8 cellular contexts compared by ENCODE assay signal in genomic region chr2:70871398-70872211, GRCh38. TPM values are rescaled to one million over a fixed set of nuclear protein-coding genes. Genes with fewer than 3 reads are reported as not detected.
DNase-seq lines count a peak whose midpoint lies in the region; ATAC-seq, FAIRE-seq and TF ChIP-seq lines count a peak whose summit lies in the region.

No MANE protein-coding gene starts in this region.

- POLR2A ChIA-PET in OCI-LY7 (lab: Charles Lee) (interaction anchor here (1.2 kb wide), 1 partner anchor 54 kb away, joined by 3 read pairs; no protein-coding TSS in a partner anchor), endothelial cell of umbilical vein (lab: Charles Lee) (no interaction called here)

- H3K36me3 ChIP-seq in OCI-LY7 (ENCODE audit: insufficient read depth, low read length) (no peaks in the 10 kb centered on the region), endothelial cell of umbilical vein (ENCODE audit: control insufficient read depth in 2 of 2, extremely low read depth in 1 of 2, insufficient read depth in 2 of 2, low read length in 2 of 2) (no peaks in the 10 kb centered on the region)

- H3K4me1 ChIP-seq in OCI-LY7 (ENCODE audit: insufficient read depth, low read length, poor library complexity, severe bottlenecking) (no peaks in the 10 kb centered on the region), endothelial cell of umbilical vein (ENCODE audit: control insufficient read depth, extremely low read depth, insufficient read depth, low read length) (peaks cover 2% of the 10 kb centered on the region)

- H3K9me2 ChIP-seq in OCI-LY7 (ENCODE audit: insufficient read depth, low read length): no peaks in the 10 kb centered on the region

- DNase-seq in AG10803 (ENCODE audit: low read depth): peak; percentile 67
- peak; percentile 54 for DNase-seq in Jurkat, Clone E6-1 (ENCODE audit: low read depth, low spot score)
- DNase-seq in OCI-LY7 (ENCODE audit: low spot score): peak; percentile 60
- DNase-seq in activated CD8-positive, alpha-beta memory T cell treated with anti-CD3 and anti-CD28 coated beads, Interleukin-2, amount 50 U/mL, for 48 hours: peak; percentile 97
- peak; percentile 77 for DNase-seq in endothelial cell of umbilical vein (ENCODE audit: low read depth, low spot score)
- DNase-seq in myocyte (ENCODE audit: low read depth): peak; percentile 83
- peak; percentile 93 for DNase-seq in stimulated activated CD8-positive, alpha-beta memory T cell treated with anti-CD3 and anti-CD28 coated beads, Interleukin-4, amount 100 ng/mL, for 48 hours

- no peak overlapping the region; the same call in 1 of the 2 replicates for H3K4me3 ChIP-seq in AG10803 (ENCODE audit: low read length)
- no peak overlapping the region for H3K4me3 ChIP-seq in Jurkat, Clone E6-1 (ENCODE audit: low read length)
- no peak overlapping the region for H3K4me3 ChIP-seq in OCI-LY7 (ENCODE audit: low read depth, low read length, poor library complexity, severe bottlenecking)
- H3K4me3 ChIP-seq in endothelial cell of umbilical vein (replicated peaks in 1 of 3; ENCODE audit: insufficient read depth in 1 of 3, low read depth in 1 of 3, low read length in 3 of 3): no peak overlapping the region

- H3K79me2 ChIP-seq in OCI-LY7 (ENCODE audit: insufficient read depth, low read depth, low read length) (no peaks in the 10 kb centered on the region), endothelial cell of umbilical vein (ENCODE audit: control insufficient read depth, insufficient read depth, low read length) (no peaks in the 10 kb centered on the region)

- no peak overlapping the region for H2AFZ ChIP-seq in OCI-LY7 (ENCODE audit: low read length)
- peak overlapping the region; percentile 51 for H2AFZ ChIP-seq in endothelial cell of umbilical vein (ENCODE audit: low read depth, low read length)

- CTCF ChIA-PET in OCI-LY7 (lab: Charles Lee; ENCODE audit: unreplicated experiment): interaction anchor here (1.3 to 1.6 kb wide), 2 partner anchors 49 to 76 kb away, joined by 3 to 9 read pairs; no protein-coding TSS in a partner anchor
- CTCF ChIA-PET in endothelial cell of umbilical vein (lab: Charles Lee): interaction anchor here (0.6 to 11.8 kb wide), 26 partner anchors 8 to 567 kb away, joined by 3 to 328 read pairs (median 5); partner anchors contain the start of gene FIGLA

- no TSS peak for BruUV-seq in OCI-LY7 (replicated peaks; lab: Mats Ljungman, UMichigan)
- BruUV-seq in endothelial cell of umbilical vein (replicated peaks; lab: Mats Ljungman, UMichigan): no TSS peak

- ATAC-seq in GM19328 (IDR thresholded peaks at IDR 0.05; ENCODE audit: unreplicated experiment): peak; percentile 70

- no peaks in the 10 kb centered on the region for H3K9me3 ChIP-seq in OCI-LY7 (ENCODE audit: low read length)
- H3K9me3 ChIP-seq in endothelial cell of umbilical vein (replicated peaks; ENCODE audit: control insufficient read depth, insufficient read depth, low read length): no peaks in the 10 kb centered on the region

- no peak overlapping the region for H3K9ac ChIP-seq in endothelial cell of umbilical vein (replicated peaks; ENCODE audit: extremely low read depth, insufficient read depth, low read length)

- FAIRE-seq in endothelial cell of umbilical vein (lab: Jason Lieb, UNC): peak; percentile 93

- dilution Hi-C loops in endothelial cell of umbilical vein (cut with MboI; ENCODE audit: extremely low pct_ligation_motif_present, low sequenced_read_pairs): no loop called here

- H3K27me3 ChIP-seq in endothelial cell of umbilical vein (ENCODE audit: control insufficient read depth in 2 of 2, insufficient read depth in 2 of 2, low read length in 2 of 2): peaks cover 15 to 27% of the 10 kb centered on the region in 2 experiments

- H3K9me1 ChIP-seq in endothelial cell of umbilical vein (replicated peaks; ENCODE audit: control insufficient read depth, extremely low read depth, insufficient read depth, low read length): no peaks in the 10 kb centered on the region

- intact Hi-C loops in OCI-LY7 (cut with micrococcal nuclease; ENCODE audit: unreplicated experiment) (loop anchor here (1.0 kb wide), 1 partner anchor 77 kb away; no protein-coding TSS in a partner anchor), endothelial cell of umbilical vein (cut with micrococcal nuclease) (loop anchor here (1.0 kb wide), 4 partner anchors 49 to 106 kb away; no protein-coding TSS in a partner anchor)

- no peak overlapping the region for H3K4me2 ChIP-seq in OCI-LY7 (ENCODE audit: low read length)
- no peak overlapping the region for H3K4me2 ChIP-seq in endothelial cell of umbilical vein (ENCODE audit: insufficient read depth, low read length)

- H3K27ac ChIP-seq in OCI-LY7 (ENCODE audit: low read depth, low read length, poor library complexity, severe bottlenecking) (no peak overlapping the region), endothelial cell of umbilical vein (ENCODE audit: insufficient read depth, low read depth, low read length) (no peak overlapping the region)

- H4K20me1 ChIP-seq in OCI-LY7 (ENCODE audit: insufficient read depth, low read length): no peaks in the 10 kb centered on the region
- no peaks in the 10 kb centered on the region for H4K20me1 ChIP-seq in endothelial cell of umbilical vein (replicated peaks; ENCODE audit: control insufficient read depth, extremely low read depth, insufficient read depth, low read length)

- TF ChIP-seq CTCF in AG10803 (conservative IDR thresholded peaks at IDR 0.05; ENCODE audit: low read length) (peak; percentile 82), OCI-LY7 (conservative IDR thresholded peaks at IDR 0.05; ENCODE audit: low read length) (peak; percentile 83), endothelial cell of umbilical vein (IDR thresholded peaks at IDR 0.05; ENCODE audit: extremely low read depth in 1 of 2, insufficient read depth in 1 of 2, low read depth in 1 of 2, low read length in 2 of 2) (peak; percentile 95)

- no peak for TF ChIP-seq POLR2A in endothelial cell of umbilical vein (IDR thresholded peaks at IDR 0.05; ENCODE audit: low read depth, low read length)

TF ChIP-seq in endothelial cell of umbilical vein, 7 proteins besides CTCF, POLR2A, EP300 and RAD21:
- TF ChIP-seq EZH2 (IDR thresholded peaks at IDR 0.05; ENCODE audit: borderline replicate concordance, low read depth, low read length, severe bottlenecking) (peak; percentile 65), FOS (IDR thresholded peaks at IDR 0.05; ENCODE audit: borderline replicate concordance, insufficient read depth, low read length) (no peak)
TF ChIP-seq in endothelial cell of umbilical vein: peak in this region for 1.

RNA-seq across cellular contexts. Expression of gene VAX2, which starts 28.8 kb away (rescaled TPM):
- not detected for polyA plus RNA-seq in Jurkat, Clone E6-1 (2012; ENCODE audit: insufficient read depth, insufficient read length)
- not detected in 2 replicates for total RNA-seq in OCI-LY7 (2014; rRNA removed; shearing (Covaris generic))
- total RNA-seq in OCI-LY7 (2022) (not detected in 2 replicates), endothelial cell of umbilical vein (0.28 TPM in 1 of 2 replicates, not detected in the other), myocyte (16.4 and 24.0 TPM in 2 replicates)
- 0.57 and 0.89 TPM in 2 replicates for polyA plus RNA-seq in endothelial cell of umbilical vein
- polyA plus RNA-seq in endothelial cell of umbilical vein (2011; cell fraction: cytosol; rRNA removed): 0.21 and 0.25 TPM in 2 replicates
- polyA plus RNA-seq in endothelial cell of umbilical vein (2011; cell fraction: nucleus; rRNA removed): 0.95 and 1.2 TPM in 2 replicates
- polyA plus RNA-seq in endothelial cell of umbilical vein (2012): 0.51 and 2.0 TPM in 2 replicates
- polyA minus RNA-seq in endothelial cell of umbilical vein: 0.15 TPM in 1 of 2 replicates, not detected in the other
- polyA minus RNA-seq in endothelial cell of umbilical vein (2011; cell fraction: cytosol; rRNA and poly(A)+ RNA removed): not detected
- polyA minus RNA-seq in endothelial cell of umbilical vein (2011; cell fraction: nucleus; rRNA and poly(A)+ RNA removed): 0.38 and 0.67 TPM in 2 replicates
- 8.3 TPM for polyA plus RNA-seq in myocyte (2012)

RNA-seq across cellular contexts. Expression of gene CD207, which starts 36.0 kb away (rescaled TPM):
- not detected for polyA plus RNA-seq in Jurkat, Clone E6-1 (2012; ENCODE audit: insufficient read depth, insufficient read length)
- total RNA-seq in OCI-LY7 (2014; rRNA removed; shearing (Covaris generic)): not detected in 2 replicates
- total RNA-seq in OCI-LY7 (2022) (not detected in 2 replicates), endothelial cell of umbilical vein (not detected in 2 replicates), myocyte (0.26 TPM in 1 of 2 replicates, not detected in the other)
- polyA plus RNA-seq in endothelial cell of umbilical vein: not detected in 2 replicates
- polyA plus RNA-seq in endothelial cell of umbilical vein (2011; cell fraction: cytosol; rRNA removed): not detected in 2 replicates
- polyA plus RNA-seq in endothelial cell of umbilical vein (2011; cell fraction: nucleus; rRNA removed): 0.07 TPM in 1 of 2 replicates, not detected in the other
- polyA plus RNA-seq in endothelial cell of umbilical vein (2012): not detected in 2 replicates
- not detected in 2 replicates for polyA minus RNA-seq in endothelial cell of umbilical vein
- not detected for polyA minus RNA-seq in endothelial cell of umbilical vein (2011; cell fraction: cytosol; rRNA and poly(A)+ RNA removed)
- polyA minus RNA-seq in endothelial cell of umbilical vein (2011; cell fraction: nucleus; rRNA and poly(A)+ RNA removed): not detected in 2 replicates
- 0.05 TPM for polyA plus RNA-seq in myocyte (2012)

RNA-seq across cellular contexts. Expression of gene CLEC4F, which starts 51.2 kb away (rescaled TPM):
- not detected for polyA plus RNA-seq in Jurkat, Clone E6-1 (2012; ENCODE audit: insufficient read depth, insufficient read length)
- total RNA-seq in OCI-LY7 (2014; rRNA removed; shearing (Covaris generic)): not detected in 2 replicates
- total RNA-seq in OCI-LY7 (2022): not detected in 2 replicates
- not detected in 2 replicates for total RNA-seq in endothelial cell of umbilical vein
- polyA plus RNA-seq in endothelial cell of umbilical vein: not detected in 2 replicates
- polyA plus RNA-seq in endothelial cell of umbilical vein (2011; cell fraction: cytosol; rRNA removed): not detected in 2 replicates
- polyA plus RNA-seq in endothelial cell of umbilical vein (2011; cell fraction: nucleus; rRNA removed): 0.07 TPM in 1 of 2 replicates, not detected in the other
- not detected in 2 replicates for polyA plus RNA-seq in endothelial cell of umbilical vein (2012)
- not detected in 2 replicates for polyA minus RNA-seq in endothelial cell of umbilical vein
- polyA minus RNA-seq in endothelial cell of umbilical vein (2011; cell fraction: cytosol; rRNA and poly(A)+ RNA removed): not detected
- polyA minus RNA-seq in endothelial cell of umbilical vein (2011; cell fraction: nucleus; rRNA and poly(A)+ RNA removed): not detected in 2 replicates
- total RNA-seq in myocyte: 0.10 TPM in 1 of 2 replicates, not detected in the other
- polyA plus RNA-seq in myocyte (2012): 0.05 TPM

Comparison
In these comparisons a context has a peak if more than half of its experiments do, and no peak if none do; other contexts are left out.
1. RNA of gene VAX2, which starts 28.8 kb away (total RNA-seq): 16.4 to 24.0 TPM in myocyte; 0.28 TPM in endothelial cell of umbilical vein and not detected in OCI-LY7; every median in the first group is over 10 times any median in the second.
2. Peak in every context shown above with its lines, with median percentiles within 50 percentile points of each other: DNase-seq and CTCF ChIP-seq.